24 cellular contexts compared by ENCODE assay signal in genomic region chr7:97285348-97285747, GRCh38.
"Had no signal": no experiment of that assay in that cellular context is flagged by ENCODE, and none has a peak within 500 bp of the region (broad histone marks: within the 10 kb centered on the region; RNA-seq: fewer than 3 reads in every experiment).

No MANE protein-coding gene starts in this region.

- H3K4me1 ChIP-seq: colonic mucosa, esophagus muscularis mucosa, esophagus squamous epithelium, foreskin keratinocyte, gastrocnemius medialis, gastroesophageal sphincter, heart left ventricle, heart right ventricle had no signal

- H3K4me1 Mint-ChIP-seq: endodermal cell had no signal

- H3K36me3 ChIP-seq: colonic mucosa, esophagus muscularis mucosa, esophagus squamous epithelium, gastrocnemius medialis, gastroesophageal sphincter, heart left ventricle, heart right ventricle had no signal

- DNase-seq: colonic mucosa; cortex of kidney; dermis blood vessel endothelial cell; dorsolateral prefrontal cortex; effector CD4-positive, alpha-beta T cell; effector CD8-positive, alpha-beta T cell; effector memory CD4-positive, alpha-beta T cell; effector memory CD8-positive, alpha-beta T cell; endodermal cell; erythroblast; esophagus squamous epithelium; foreskin fibroblast; foreskin keratinocyte; foreskin melanocyte; gastrocnemius medialis; glutamatergic neuron; head of caudate nucleus; heart left ventricle; heart right ventricle had no signal

- H3K4me3 ChIP-seq: colonic mucosa, coronary artery, dorsolateral prefrontal cortex, esophagus muscularis mucosa, esophagus squamous epithelium, gastrocnemius medialis, gastroesophageal sphincter, heart left ventricle, heart right ventricle had no signal

- H3K27ac Mint-ChIP-seq: dendritic cell treated with granulocyte-macrophage colony-stimulating factor and Interleukin-4, amounts not matched to agents 40 ng/mL and 50 ng/mL, for 4 days; effector memory CD8-positive, alpha-beta T cell; endodermal cell had no signal

- H3K27me3 Mint-ChIP-seq: dendritic cell treated with granulocyte-macrophage colony-stimulating factor and Interleukin-4, amounts not matched to agents 40 ng/mL and 50 ng/mL, for 4 days; effector memory CD8-positive, alpha-beta T cell had no signal

- H3K4me3 Mint-ChIP-seq: dendritic cell treated with granulocyte-macrophage colony-stimulating factor and Interleukin-4, amounts not matched to agents 40 ng/mL and 50 ng/mL, for 4 days; effector memory CD8-positive, alpha-beta T cell; endodermal cell had no signal

- H3K9me3 ChIP-seq: colonic mucosa, esophagus muscularis mucosa, esophagus squamous epithelium, gastrocnemius medialis, gastroesophageal sphincter had no signal

- ATAC-seq: effector memory CD8-positive, alpha-beta T cell; esophagus mucosa; foreskin keratinocyte; gastrocnemius medialis; gastroesophageal sphincter; heart left ventricle; heart right ventricle had no signal
